Comparison of ENCODE assay signal across 34 cellular contexts in the genomic region with DNA sequence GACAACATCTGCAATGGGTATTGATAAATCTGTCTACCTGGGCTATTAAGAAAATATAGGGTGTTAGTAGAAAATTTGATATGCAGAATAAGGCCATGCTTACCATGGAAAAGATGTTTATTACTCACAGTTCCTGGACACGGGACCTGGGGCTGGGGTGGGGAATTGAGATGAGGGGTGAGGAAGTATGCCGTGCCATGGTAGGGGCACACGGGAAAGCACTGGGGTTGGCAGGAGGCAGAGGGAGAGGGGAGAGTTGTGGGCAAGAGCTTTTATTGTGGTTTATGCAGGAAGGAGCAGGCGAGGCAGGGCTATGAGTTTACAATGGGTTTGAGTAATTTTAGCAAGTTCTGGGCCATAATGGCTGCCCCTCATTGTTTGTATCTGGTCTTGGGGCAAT.
"Had no signal": no experiment of that assay in that cellular context is flagged by ENCODE, and none has a peak within 500 bp of the region (broad histone marks: within the 10 kb centered on the region; RNA-seq: fewer than 3 reads in every experiment).

No MANE protein-coding gene starts in this region.

- H3K27ac ChIP-seq: ascending aorta, cardiac muscle cell, VCaP had no signal

- H3K4me1 ChIP-seq: ascending aorta had no signal

- H3K9me3 ChIP-seq: ascending aorta had no signal

- H3K27me3 Mint-ChIP-seq: activated CD4-positive, alpha-beta T cell treated with anti-CD3 and anti-CD28 coated beads, Interleukin-2, amount 10 ng/mL, durations not matched to agents 7 days and 5 days; activated naive CD4-positive, alpha-beta T cell treated with anti-CD3 and anti-CD28 coated beads, Interleukin-2, amount 10 ng/mL, durations not matched to agents 7 days and 5 days; brain; T-helper 17 cell had no signal

- H3K4me3 Mint-ChIP-seq: activated CD4-positive, alpha-beta memory T cell treated with anti-CD3 and anti-CD28 coated beads, Interleukin-2, amount 10 ng/mL, durations not matched to agents 7 days and 5 days; activated CD4-positive, alpha-beta T cell treated with anti-CD3 and anti-CD28 coated beads for 36 hours; activated CD4-positive, alpha-beta T cell treated with anti-CD3 and anti-CD28 coated beads, Interleukin-2, amount 10 ng/mL, durations not matched to agents 7 days and 5 days; activated CD8-positive, alpha-beta memory T cell treated with anti-CD3 and anti-CD28 coated beads, Interleukin-2, amount 10 ng/mL, durations not matched to agents 7 days and 5 days; activated CD8-positive, alpha-beta T cell treated with anti-CD3 and anti-CD28 coated beads, Interleukin-2, amount 10 ng/mL, durations not matched to agents 7 days and 5 days; activated naive CD4-positive, alpha-beta T cell treated with anti-CD3 and anti-CD28 coated beads, Interleukin-2, amount 10 ng/mL, durations not matched to agents 7 days and 5 days; activated naive CD4-positive, alpha-beta T cell treated with anti-CD3 and anti-CD28 coated beads, Interleukin-2, amount 50 U/mL, for 24 hours; activated naive CD8-positive, alpha-beta T cell; activated naive CD8-positive, alpha-beta T cell treated with anti-CD3 and anti-CD28 coated beads, Interleukin-2, amount 10 ng/mL, durations not matched to agents 7 days and 5 days; activated naive CD8-positive, alpha-beta T cell treated with anti-CD3 and anti-CD28 coated beads, Interleukin-2, amount 50 U/mL, for 24 hours; activated T-cell treated with anti-CD3 and anti-CD28 coated beads, Interleukin-2, amount 50 U/mL, for 24 hours; brain; central memory CD8-positive, alpha-beta T cell; T-helper 17 cell had no signal

- ATAC-seq: activated CD4-positive, alpha-beta T cell treated with anti-CD3 and anti-CD28 coated beads for 36 hours; activated CD4-positive, CD25-positive, alpha-beta regulatory T cell treated with anti-CD3 and anti-CD28 coated beads, Interleukin-2, amount 50 U/mL, for 24 hours; activated CD8-positive, alpha-beta memory T cell treated with anti-CD3 and anti-CD28 coated beads, Interleukin-2, amount 10 ng/mL, durations not matched to agents 7 days and 5 days; activated CD8-positive, alpha-beta T cell treated with anti-CD3 and anti-CD28 coated beads, Interleukin-2, amount 10 ng/mL, durations not matched to agents 7 days and 5 days; activated naive CD8-positive, alpha-beta T cell treated with anti-CD3 and anti-CD28 coated beads, Interleukin-2, amount 50 U/mL, for 24 hours; T-helper 17 cell had no signal

- H3K4me3 ChIP-seq: ascending aorta, cardiac muscle cell had no signal

- DNase-seq: activated CD4-positive, alpha-beta memory T cell treated with anti-CD3 and anti-CD28 coated beads, Interleukin-2, amount 10 ng/mL, durations not matched to agents 7 days and 5 days; activated CD4-positive, alpha-beta T cell treated with anti-CD3 and anti-CD28 coated beads for 1 hour; activated CD4-positive, alpha-beta T cell treated with anti-CD3 and anti-CD28 coated beads for 36 hours; activated CD4-positive, alpha-beta T cell treated with anti-CD3 and anti-CD28 coated beads for 48 hours; activated CD4-positive, alpha-beta T cell treated with anti-CD3 and anti-CD28 coated beads, Interleukin-2, amount 10 ng/mL, durations not matched to agents 7 days and 5 days; activated CD4-positive, alpha-beta T cell treated with anti-CD3 and anti-CD28 coated beads, Interleukin-2, amount 50 U/mL, for 48 hours; activated CD4-positive, CD25-positive, alpha-beta regulatory T cell; activated CD8-positive, alpha-beta memory T cell treated with anti-CD3 and anti-CD28 coated beads for 24 hours; activated CD8-positive, alpha-beta memory T cell treated with anti-CD3 and anti-CD28 coated beads, Interleukin-2, amount 10 ng/mL, durations not matched to agents 7 days and 5 days; activated CD8-positive, alpha-beta memory T cell treated with anti-CD3 and anti-CD28 coated beads, Interleukin-2, amount 50 U/mL, for 48 hours; activated CD8-positive, alpha-beta T cell treated with anti-CD3 and anti-CD28 coated beads, Interleukin-2, amount 10 ng/mL, durations not matched to agents 7 days and 5 days; activated effector memory CD4-positive, alpha-beta T cell treated with Interleukin-2 at 50 U/mL for 16 hours; activated gamma-delta T cell; activated naive CD4-positive, alpha-beta T cell treated with anti-CD3 and anti-CD28 coated beads, Interleukin-2, amount 10 ng/mL, durations not matched to agents 7 days and 5 days; activated naive CD4-positive, alpha-beta T cell treated with Interleukin-2 at 50 U/mL for 16 hours; activated naive CD8-positive, alpha-beta T cell treated with anti-CD3 and anti-CD28 coated beads, Interleukin-2, amount 10 ng/mL, durations not matched to agents 7 days and 5 days; activated naive CD8-positive, alpha-beta T cell treated with anti-CD3 and anti-CD28 coated beads, Interleukin-2, amount 50 U/mL, for 24 hours; activated T-cell treated with anti-CD3 and anti-CD28 coated beads, Interleukin-2, amount 50 U/mL, for 24 hours; activated T-cell treated with anti-CD3 and anti-CD28 coated beads, Interleukin-2, amount 50 U/mL, for 48 hours; amygdala; anterior cingulate cortex; caudate nucleus; cerebellar nuclear complex; T-helper 17 cell; T-helper 9 cell had no signal

- H3K9me3 Mint-ChIP-seq: central memory CD8-positive, alpha-beta T cell had no signal

- H3K27ac Mint-ChIP-seq: activated CD4-positive, alpha-beta memory T cell treated with anti-CD3 and anti-CD28 coated beads, Interleukin-2, amount 10 ng/mL, durations not matched to agents 7 days and 5 days; activated CD4-positive, alpha-beta T cell treated with anti-CD3 and anti-CD28 coated beads for 36 hours; activated CD4-positive, alpha-beta T cell treated with anti-CD3 and anti-CD28 coated beads, Interleukin-2, amount 10 ng/mL, durations not matched to agents 7 days and 5 days; activated CD8-positive, alpha-beta memory T cell treated with anti-CD3 and anti-CD28 coated beads, Interleukin-2, amount 10 ng/mL, durations not matched to agents 7 days and 5 days; activated CD8-positive, alpha-beta T cell treated with anti-CD3 and anti-CD28 coated beads, Interleukin-2, amount 10 ng/mL, durations not matched to agents 7 days and 5 days; activated naive CD4-positive, alpha-beta T cell treated with anti-CD3 and anti-CD28 coated beads, Interleukin-2, amount 10 ng/mL, durations not matched to agents 7 days and 5 days; activated naive CD4-positive, alpha-beta T cell treated with anti-CD3 and anti-CD28 coated beads, Interleukin-2, amount 50 U/mL, for 24 hours; activated naive CD8-positive, alpha-beta T cell; activated naive CD8-positive, alpha-beta T cell treated with anti-CD3 and anti-CD28 coated beads, Interleukin-2, amount 10 ng/mL, durations not matched to agents 7 days and 5 days; activated naive CD8-positive, alpha-beta T cell treated with anti-CD3 and anti-CD28 coated beads, Interleukin-2, amount 50 U/mL, for 24 hours; activated T-cell treated with anti-CD3 and anti-CD28 coated beads, Interleukin-2, amount 50 U/mL, for 24 hours; activated T-helper 2 cell treated with anti-CD3 and anti-CD28 coated beads, Interferon-gamma antibody, Interleukin-2, Interleukin-4, amounts not matched to agents 10 μg/mL and 5 μg/mL and 100 μg/mL, durations not matched to agents 14 hours and 24 hours and 36 hours; brain; T-helper 17 cell had no signal

- H3K36me3 Mint-ChIP-seq: activated CD8-positive, alpha-beta memory T cell treated with anti-CD3 and anti-CD28 coated beads, Interleukin-2, amount 10 ng/mL, durations not matched to agents 7 days and 5 days; activated naive CD4-positive, alpha-beta T cell treated with anti-CD3 and anti-CD28 coated beads, Interleukin-2, amount 10 ng/mL, durations not matched to agents 7 days and 5 days; activated naive CD4-positive, alpha-beta T cell treated with anti-CD3 and anti-CD28 coated beads, Interleukin-2, amount 50 U/mL, for 24 hours; activated naive CD8-positive, alpha-beta T cell treated with anti-CD3 and anti-CD28 coated beads, Interleukin-2, amount 10 ng/mL, durations not matched to agents 7 days and 5 days; brain had no signal

- H3K4me1 Mint-ChIP-seq: activated CD4-positive, alpha-beta memory T cell treated with anti-CD3 and anti-CD28 coated beads, Interleukin-2, amount 10 ng/mL, durations not matched to agents 7 days and 5 days; activated CD4-positive, alpha-beta T cell treated with anti-CD3 and anti-CD28 coated beads for 36 hours; activated CD4-positive, alpha-beta T cell treated with anti-CD3 and anti-CD28 coated beads, Interleukin-2, amount 10 ng/mL, durations not matched to agents 7 days and 5 days; activated CD8-positive, alpha-beta memory T cell treated with anti-CD3 and anti-CD28 coated beads, Interleukin-2, amount 10 ng/mL, durations not matched to agents 7 days and 5 days; activated naive CD4-positive, alpha-beta T cell treated with anti-CD3 and anti-CD28 coated beads, Interleukin-2, amount 10 ng/mL, durations not matched to agents 7 days and 5 days; activated naive CD4-positive, alpha-beta T cell treated with anti-CD3 and anti-CD28 coated beads, Interleukin-2, amount 50 U/mL, for 24 hours; activated naive CD8-positive, alpha-beta T cell treated with anti-CD3 and anti-CD28 coated beads, Interleukin-2, amount 50 U/mL, for 24 hours; brain; central memory CD8-positive, alpha-beta T cell; T-helper 17 cell had no signal

- H3K36me3 ChIP-seq: ascending aorta, cardiac muscle cell had no signal
